8 cellular contexts compared by ENCODE assay signal in genomic region chr1:162182090-162182489, GRCh38.
"Had no signal": no experiment of that assay in that cellular context is flagged by ENCODE, and none has a peak within 500 bp of the region (broad histone marks: within the 10 kb centered on the region; RNA-seq: fewer than 3 reads in every experiment).

No MANE protein-coding gene starts in this region.

- ATAC-seq: GM12878 had no signal

- H3K4me3 ChIP-seq: GM12878 had no signal

- FAIRE-seq: G401.6, GM12878, GM12891, GM12892, GM18507, GM19239 had no signal

- DNase-seq: GDM1, GF-D8 had no signal
